ENCODE assay signal across 1 cellular context in genomic region chr5:107672212-107673105, GRCh38.
TF ChIP-seq lines count a peak whose summit lies in the region.

No MANE protein-coding gene starts in this region.

TF ChIP-seq in HEK293, 187 proteins besides CTCF, POLR2A, EP300 and RAD21 (continued from another document and continues in another):
- TF ChIP-seq, protein P1, sequence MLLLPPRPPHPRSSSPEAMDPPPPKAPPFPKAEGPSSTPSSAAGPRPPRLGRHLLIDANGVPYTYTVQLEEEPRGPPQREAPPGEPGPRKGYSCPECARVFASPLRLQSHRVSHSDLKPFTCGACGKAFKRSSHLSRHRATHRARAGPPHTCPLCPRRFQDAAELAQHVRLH (tag by site-specific recombination; IDR thresholded peaks at IDR 0.05): peak; percentile 7; the same call in 1 of the 2 replicates
- TF ChIP-seq ZNF398 (tag by site-specific recombination; IDR thresholded peaks at IDR 0.05): peak; percentile 51
- TF ChIP-seq, protein P2, sequence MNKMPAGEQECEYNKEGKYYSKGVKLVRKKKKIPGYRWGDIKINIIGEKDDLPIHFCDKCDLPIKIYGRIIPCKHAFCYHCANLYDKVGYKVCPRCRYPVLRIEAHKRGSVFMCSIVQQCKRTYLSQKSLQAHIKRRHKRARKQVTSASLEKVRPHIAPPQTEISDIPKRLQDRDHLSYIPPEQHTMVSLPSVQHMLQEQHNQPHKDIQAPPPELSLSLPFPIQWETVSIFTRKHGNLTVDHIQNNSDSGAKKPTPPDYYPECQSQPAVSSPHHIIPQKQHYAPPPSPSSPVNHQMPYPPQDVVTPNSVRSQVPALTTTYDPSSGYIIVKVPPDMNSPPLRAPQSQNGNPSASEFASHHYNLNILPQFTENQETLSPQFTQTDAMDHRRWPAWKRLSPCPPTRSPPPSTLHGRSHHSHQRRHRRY (tag by site-specific recombination; IDR thresholded peaks at IDR 0.05): no peak
- TF ChIP-seq, protein P3, sequence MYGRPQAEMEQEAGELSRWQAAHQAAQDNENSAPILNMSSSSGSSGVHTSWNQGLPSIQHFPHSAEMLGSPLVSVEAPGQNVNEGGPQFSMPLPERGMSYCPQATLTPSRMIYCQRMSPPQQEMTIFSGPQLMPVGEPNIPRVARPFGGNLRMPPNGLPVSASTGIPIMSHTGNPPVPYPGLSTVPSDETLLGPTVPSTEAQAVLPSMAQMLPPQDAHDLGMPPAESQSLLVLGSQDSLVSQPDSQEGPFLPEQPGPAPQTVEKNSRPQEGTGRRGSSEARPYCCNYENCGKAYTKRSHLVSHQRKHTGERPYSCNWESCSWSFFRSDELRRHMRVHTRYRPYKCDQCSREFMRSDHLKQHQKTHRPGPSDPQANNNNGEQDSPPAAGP (tag by site-specific recombination; IDR thresholded peaks at IDR 0.05): no peak
- no peak for TF ChIP-seq ZFP41 (tag by site-specific recombination; IDR thresholded peaks at IDR 0.05; ENCODE audit: borderline replicate concordance)
- TF ChIP-seq ZNF768 (tag by site-specific recombination; IDR thresholded peaks at IDR 0.05): peak; percentile 93
- no peak for TF ChIP-seq ZNF274 (IDR thresholded peaks at IDR 0.05; ENCODE audit: low read length)
- no peak for TF ChIP-seq ZNF274 (tag by site-specific recombination; IDR thresholded peaks at IDR 0.05; ENCODE audit: borderline replicate concordance)
- TF ChIP-seq MYNN (tag by site-specific recombination; IDR thresholded peaks at IDR 0.05; ENCODE audit: borderline replicate concordance): no peak
- TF ChIP-seq ZSCAN30 (tag by site-specific recombination; IDR thresholded peaks at IDR 0.05): peak; percentile 84
- TF ChIP-seq ZNF341 (tag by site-specific recombination; IDR thresholded peaks at IDR 0.05; ENCODE audit: low read depth): peak; percentile 96
- no peak for TF ChIP-seq ZNF416 (tag by site-specific recombination; IDR thresholded peaks at IDR 0.05)
- no peak for TF ChIP-seq BCL11A (tag by site-specific recombination; IDR thresholded peaks at IDR 0.05; ENCODE audit: low read depth)
- no peak for TF ChIP-seq YY1 (tag by site-specific recombination; IDR thresholded peaks at IDR 0.05)
- no peak for TF ChIP-seq ZNF510 (tag by site-specific recombination; IDR thresholded peaks at IDR 0.05; ENCODE audit: insufficient replicate concordance)
- no peak for TF ChIP-seq ZNF223 (tag by site-specific recombination; IDR thresholded peaks at IDR 0.05)
- TF ChIP-seq KLF7 (tag by site-specific recombination; IDR thresholded peaks at IDR 0.05; ENCODE audit: borderline replicate concordance): peak; percentile 45; the same call in 1 of the 2 replicates
- no peak for TF ChIP-seq PRDM6 (tag by site-specific recombination; IDR thresholded peaks at IDR 0.05)
- no peak for TF ChIP-seq ZNF37A (tag by site-specific recombination; IDR thresholded peaks at IDR 0.05)
- TF ChIP-seq, protein P4, sequence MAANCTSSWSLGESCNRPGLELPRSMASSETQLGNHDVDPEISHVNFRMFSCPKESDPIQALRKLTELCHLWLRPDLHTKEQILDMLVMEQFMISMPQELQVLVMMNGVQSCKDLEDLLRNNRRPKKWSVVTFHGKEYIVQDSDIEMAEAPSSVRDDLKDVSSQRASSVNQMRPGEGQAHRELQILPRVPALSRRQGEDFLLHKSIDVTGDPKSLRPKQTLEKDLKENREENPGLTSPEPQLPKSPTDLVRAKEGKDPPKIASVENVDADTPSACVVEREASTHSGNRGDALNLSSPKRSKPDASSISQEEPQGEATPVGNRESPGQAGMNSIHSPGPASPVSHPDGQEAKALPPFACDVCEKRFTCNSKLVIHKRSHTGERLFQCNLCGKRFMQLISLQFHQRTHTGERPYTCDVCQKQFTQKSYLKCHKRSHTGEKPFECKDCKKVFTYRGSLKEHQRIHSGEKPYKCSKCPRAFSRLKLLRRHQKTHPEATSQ (tag by site-specific recombination; IDR thresholded peaks at IDR 0.05): 0 out of 2 replicates have a peak, but pooled peaks have one; percentile 52
- no peak for TF ChIP-seq ZNF302 (tag by site-specific recombination; IDR thresholded peaks at IDR 0.05; ENCODE audit: low read depth)
- no peak for TF ChIP-seq ZNF175 (tag by site-specific recombination; IDR thresholded peaks at IDR 0.05)
- no peak for TF ChIP-seq ZNF214 (tag by site-specific recombination; IDR thresholded peaks at IDR 0.05; ENCODE audit: borderline replicate concordance)
- TF ChIP-seq ZNF560 (tag by site-specific recombination; IDR thresholded peaks at IDR 0.05; ENCODE audit: borderline replicate concordance): no peak
- TF ChIP-seq, protein P5, sequence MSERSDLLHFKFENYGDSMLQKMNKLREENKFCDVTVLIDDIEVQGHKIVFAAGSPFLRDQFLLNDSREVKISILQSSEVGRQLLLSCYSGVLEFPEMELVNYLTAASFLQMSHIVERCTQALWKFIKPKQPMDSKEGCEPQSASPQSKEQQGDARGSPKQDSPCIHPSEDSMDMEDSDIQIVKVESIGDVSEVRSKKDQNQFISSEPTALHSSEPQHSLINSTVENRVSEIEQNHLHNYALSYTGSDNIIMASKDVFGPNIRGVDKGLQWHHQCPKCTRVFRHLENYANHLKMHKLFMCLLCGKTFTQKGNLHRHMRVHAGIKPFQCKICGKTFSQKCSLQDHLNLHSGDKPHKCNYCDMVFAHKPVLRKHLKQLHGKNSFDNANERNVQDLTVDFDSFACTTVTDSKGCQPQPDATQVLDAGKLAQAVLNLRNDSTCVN (tag by site-specific recombination; optimal IDR thresholded peaks at IDR 0.05): peak; percentile 84
- no peak for TF ChIP-seq ZNF112 (tag by site-specific recombination; IDR thresholded peaks at IDR 0.05)
- no peak; the same call in 1 of the 2 replicates for TF ChIP-seq ZNF692 (tag by site-specific recombination; IDR thresholded peaks at IDR 0.05)
- 0 out of 2 replicates have a peak, but pooled peaks have one; percentile 7 for TF ChIP-seq ZNF558 (tag by site-specific recombination; IDR thresholded peaks at IDR 0.05)
- no peak for TF ChIP-seq HIC1 (tag by site-specific recombination; IDR thresholded peaks at IDR 0.05)
- no peak for TF ChIP-seq ZNF121 (tag by site-specific recombination; IDR thresholded peaks at IDR 0.05)
- peak; percentile 86; the same call in 1 of the 2 replicates for TF ChIP-seq KLF8 (tag by site-specific recombination; IDR thresholded peaks at IDR 0.05)
- TF ChIP-seq HOXA7 (CRISPR knock-in tag; IDR thresholded peaks at IDR 0.05; ENCODE audit: borderline replicate concordance): no peak
- TF ChIP-seq, protein P6, sequence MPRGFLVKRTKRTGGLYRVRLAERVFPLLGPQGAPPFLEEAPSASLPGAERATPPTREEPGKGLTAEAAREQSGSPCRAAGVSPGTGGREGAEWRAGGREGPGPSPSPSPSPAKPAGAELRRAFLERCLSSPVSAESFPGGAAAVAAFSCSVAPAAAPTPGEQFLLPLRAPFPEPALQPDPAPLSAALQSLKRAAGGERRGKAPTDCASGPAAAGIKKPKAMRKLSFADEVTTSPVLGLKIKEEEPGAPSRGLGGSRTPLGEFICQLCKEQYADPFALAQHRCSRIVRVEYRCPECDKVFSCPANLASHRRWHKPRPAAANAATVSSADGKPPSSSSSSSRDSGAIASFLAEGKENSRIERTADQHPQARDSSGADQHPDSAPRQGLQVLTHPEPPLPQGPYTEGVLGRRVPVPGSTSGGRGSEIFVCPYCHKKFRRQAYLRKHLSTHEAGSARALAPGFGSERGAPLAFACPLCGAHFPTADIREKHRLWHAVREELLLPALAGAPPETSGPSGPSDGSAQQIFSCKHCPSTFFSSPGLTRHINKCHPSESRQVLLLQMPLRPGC (tag by site-specific recombination; IDR thresholded peaks at IDR 0.05): 0 out of 2 replicates have a peak, but pooled peaks have one; percentile 5
- TF ChIP-seq ZNF830 (tag by site-specific recombination; IDR thresholded peaks at IDR 0.05; ENCODE audit: low read depth): no peak
- TF ChIP-seq ZFHX2 (tag by site-specific recombination; conservative IDR thresholded peaks at IDR 0.05): peak; percentile 83
- TF ChIP-seq, protein P7, sequence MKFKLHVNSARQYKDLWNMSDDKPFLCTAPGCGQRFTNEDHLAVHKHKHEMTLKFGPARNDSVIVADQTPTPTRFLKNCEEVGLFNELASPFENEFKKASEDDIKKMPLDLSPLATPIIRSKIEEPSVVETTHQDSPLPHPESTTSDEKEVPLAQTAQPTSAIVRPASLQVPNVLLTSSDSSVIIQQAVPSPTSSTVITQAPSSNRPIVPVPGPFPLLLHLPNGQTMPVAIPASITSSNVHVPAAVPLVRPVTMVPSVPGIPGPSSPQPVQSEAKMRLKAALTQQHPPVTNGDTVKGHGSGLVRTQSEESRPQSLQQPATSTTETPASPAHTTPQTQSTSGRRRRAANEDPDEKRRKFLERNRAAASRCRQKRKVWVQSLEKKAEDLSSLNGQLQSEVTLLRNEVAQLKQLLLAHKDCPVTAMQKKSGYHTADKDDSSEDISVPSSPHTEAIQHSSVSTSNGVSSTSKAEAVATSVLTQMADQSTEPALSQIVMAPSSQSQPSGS (tag by site-specific recombination; IDR thresholded peaks at IDR 0.05; ENCODE audit: low read depth): no peak
- TF ChIP-seq BCL11B (tag by site-specific recombination; IDR thresholded peaks at IDR 0.05; ENCODE audit: low read depth): no peak
- no peak for TF ChIP-seq ZNF585B (tag by site-specific recombination; IDR thresholded peaks at IDR 0.05)
- TF ChIP-seq YY2 (tag by site-specific recombination; IDR thresholded peaks at IDR 0.05): no peak
- TF ChIP-seq GLIS1 (tag by site-specific recombination; IDR thresholded peaks at IDR 0.05): no peak
- TF ChIP-seq, protein P8, sequence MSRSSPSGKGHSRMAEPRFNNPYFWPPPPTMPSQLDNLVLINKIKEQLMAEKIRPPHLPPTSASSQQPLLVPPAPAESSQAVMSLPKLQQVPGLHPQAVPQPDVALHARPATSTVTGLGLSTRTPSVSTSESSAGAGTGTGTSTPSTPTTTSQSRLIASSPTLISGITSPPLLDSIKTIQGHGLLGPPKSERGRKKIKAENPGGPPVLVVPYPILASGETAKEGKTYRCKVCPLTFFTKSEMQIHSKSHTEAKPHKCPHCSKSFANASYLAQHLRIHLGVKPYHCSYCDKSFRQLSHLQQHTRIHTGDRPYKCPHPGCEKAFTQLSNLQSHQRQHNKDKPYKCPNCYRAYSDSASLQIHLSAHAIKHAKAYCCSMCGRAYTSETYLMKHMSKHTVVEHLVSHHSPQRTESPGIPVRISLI (tag by site-specific recombination; IDR thresholded peaks at IDR 0.05): no peak; the same call in 1 of the 2 replicates
- peak; percentile 82 for TF ChIP-seq SP2 (tag by site-specific recombination; IDR thresholded peaks at IDR 0.05)
- TF ChIP-seq KLF16 (tag by site-specific recombination; IDR thresholded peaks at IDR 0.05): no peak
- no peak for TF ChIP-seq TRIM28 (IDR thresholded peaks at IDR 0.05; ENCODE audit: borderline replicate concordance, low read length)
